8 cellular contexts compared by ENCODE assay signal in genomic region chr14:90820958-90821357, GRCh38. TPM values are rescaled to one million over a fixed set of nuclear protein-coding genes. Genes with fewer than 3 reads are reported as not detected.
DNase-seq lines count a peak whose midpoint lies in the region; ATAC-seq and TF ChIP-seq lines count a peak whose summit lies in the region.

No MANE protein-coding gene starts in this region.

- H3K4me1 Mint-ChIP-seq in stimulated activated naive CD8-positive, alpha-beta T cell treated with anti-CD3 and anti-CD28 coated beads, Interleukin-15, Interleukin-2, amounts not matched to agents 100 ng/mL and 50 ng/mL, for 24 hours (ENCODE audit: low read depth): peaks cover 10% of the 10 kb centered on the region

- DNase-seq in ACHN: peak; percentile 66
- DNase-seq in MM.1S: peak; percentile 77
- DNase-seq in activated CD8-positive, alpha-beta memory T cell treated with anti-CD3 and anti-CD28 coated beads, Interleukin-2, amount 50 U/mL, for 4 hours: peak; percentile 79
- DNase-seq in kidney epithelial cell (ENCODE audit: low read depth): peak; percentile 56
- DNase-seq in ovary: no peak
- no peak for DNase-seq in LoVo (ENCODE audit: low spot score)

- peak; percentile 78 for ATAC-seq in GM19395 (IDR thresholded peaks at IDR 0.05; ENCODE audit: unreplicated experiment)

- no peak overlapping the region for H3K9ac ChIP-seq in MM.1S (ENCODE audit: low read length)

- no peaks in the 10 kb centered on the region for H3K79me2 ChIP-seq in MM.1S (ENCODE audit: low read length)

- TF ChIP-seq CTCF in MM.1S (IDR thresholded peaks at IDR 0.05; ENCODE audit: low read length): no peak
- no peak for TF ChIP-seq CTCF in kidney epithelial cell (IDR thresholded peaks at IDR 0.05; ENCODE audit: insufficient read depth, low read length, poor library complexity, severe bottlenecking)
- TF ChIP-seq CTCF in ovary (IDR thresholded peaks at IDR 0.05): no peak

- H3K4me2 ChIP-seq in MM.1S (ENCODE audit: low read depth, low read length): no peak overlapping the region

- H3K27me3 Mint-ChIP-seq in stimulated activated naive CD8-positive, alpha-beta T cell treated with anti-CD3 and anti-CD28 coated beads, Interleukin-15, Interleukin-2, amounts not matched to agents 100 ng/mL and 50 ng/mL, for 24 hours: peaks cover 4% of the 10 kb centered on the region

- H3K9me3 ChIP-seq in MM.1S (replicated peaks; ENCODE audit: insufficient read depth, low read length) (no peaks in the 10 kb centered on the region), ovary (no peaks in the 10 kb centered on the region)

- H3K4me3 Mint-ChIP-seq in stimulated activated naive CD8-positive, alpha-beta T cell treated with anti-CD3 and anti-CD28 coated beads, Interleukin-15, Interleukin-2, amounts not matched to agents 100 ng/mL and 50 ng/mL, for 24 hours: no peak overlapping the region

- H2AFZ ChIP-seq in MM.1S (ENCODE audit: low read length): no peak overlapping the region

- in situ Hi-C loops in ACHN (cut with HindIII; ENCODE audit: low pct_ligation_motif_present, low pct_unique_long_range_greater_than_20kb, low sequenced_read_pairs): no loop called here

- H3K27ac ChIP-seq in MM.1S (ENCODE audit: low read length): no peak overlapping the region; the same call in 1 of the 2 replicates
- H3K27ac ChIP-seq in ovary: no peak overlapping the region

- no peaks in the 10 kb centered on the region for H3K9me2 ChIP-seq in MM.1S (replicated peaks; ENCODE audit: insufficient read depth, low read length)

- no peak for TF ChIP-seq EP300 in ovary (IDR thresholded peaks at IDR 0.05)

- WGBS in ovary, 3 donors: 55 to 69% (median 61%) methylated on average over 11 of the region's 11 CpGs

- H3F3A ChIP-seq in MM.1S (ENCODE audit: insufficient read depth, low read length): 0 out of 2 replicates have a peak, but pooled peaks cover 2% of the 10 kb centered on the region

- intact Hi-C loops in ovary (cut with DNase I): no loop called here

- H3K36me3 ChIP-seq in MM.1S (replicated peaks; ENCODE audit: insufficient read depth, low read length) (no peaks in the 10 kb centered on the region), kidney epithelial cell (ENCODE audit: control insufficient read depth, insufficient read depth, low read length) (no peaks in the 10 kb centered on the region), ovary (no peaks in the 10 kb centered on the region)

- H3K27me3 ChIP-seq in MM.1S (replicated peaks; ENCODE audit: insufficient read depth, low read length) (no peaks in the 10 kb centered on the region), kidney epithelial cell (ENCODE audit: control insufficient read depth, insufficient read depth, low read length) (no peaks in the 10 kb centered on the region), ovary (no peaks in the 10 kb centered on the region)

- no peaks in the 10 kb centered on the region for H3K36me3 Mint-ChIP-seq in stimulated activated naive CD8-positive, alpha-beta T cell treated with anti-CD3 and anti-CD28 coated beads, Interleukin-15, Interleukin-2, amounts not matched to agents 100 ng/mL and 50 ng/mL, for 24 hours (ENCODE audit: low read depth)

- H3K27ac Mint-ChIP-seq in stimulated activated naive CD8-positive, alpha-beta T cell treated with anti-CD3 and anti-CD28 coated beads, Interleukin-15, Interleukin-2, amounts not matched to agents 100 ng/mL and 50 ng/mL, for 24 hours: peak overlapping the region; percentile 73

- H3K4me1 ChIP-seq in MM.1S (ENCODE audit: low read length): peaks cover 13% of the 10 kb centered on the region
- H3K4me1 ChIP-seq in ovary (ENCODE audit: insufficient read depth): no peaks in the 10 kb centered on the region

- TF ChIP-seq POLR2A in ovary (IDR thresholded peaks at IDR 0.05): no peak

- no peaks in the 10 kb centered on the region for H4K20me1 ChIP-seq in MM.1S (ENCODE audit: insufficient read depth, low read length)

- peaks cover 6% of the 10 kb centered on the region for H3K9me3 Mint-ChIP-seq in stimulated activated naive CD8-positive, alpha-beta T cell treated with anti-CD3 and anti-CD28 coated beads, Interleukin-15, Interleukin-2, amounts not matched to agents 100 ng/mL and 50 ng/mL, for 24 hours

- H3K4me3 ChIP-seq in MM.1S (ENCODE audit: low read length) (no peak overlapping the region), kidney epithelial cell (ENCODE audit: low read depth, low read length) (no peak overlapping the region), ovary (no peak overlapping the region)

RNA-seq across cellular contexts. Expression of gene TTC7B, which starts 4.7 kb away (rescaled TPM):
- total RNA-seq in kidney epithelial cell: 46.0 and 69.5 TPM in 2 replicates
- 10 to 100 TPM; 18.2 to 39.5 (median 34.6) TPM for total RNA-seq in ovary
- 10 to 100 TPM; 24.3 to 31.3 TPM for polyA plus RNA-seq in ovary

Comparison
In these comparisons a context has a peak if more than half of its experiments do, and no peak if none do; other contexts are left out.
1. DNase-seq: peak in ACHN (single experiment), MM.1S (single experiment), activated CD8-positive, alpha-beta memory T cell treated with anti-CD3 and anti-CD28 coated beads, Interleukin-2, amount 50 U/mL, for 4 hours (single experiment) and kidney epithelial cell (single experiment); none in ovary (0 of 5) and LoVo (single experiment).